Comparison of ENCODE assay signal across 1 cellular context in the genomic region with DNA sequence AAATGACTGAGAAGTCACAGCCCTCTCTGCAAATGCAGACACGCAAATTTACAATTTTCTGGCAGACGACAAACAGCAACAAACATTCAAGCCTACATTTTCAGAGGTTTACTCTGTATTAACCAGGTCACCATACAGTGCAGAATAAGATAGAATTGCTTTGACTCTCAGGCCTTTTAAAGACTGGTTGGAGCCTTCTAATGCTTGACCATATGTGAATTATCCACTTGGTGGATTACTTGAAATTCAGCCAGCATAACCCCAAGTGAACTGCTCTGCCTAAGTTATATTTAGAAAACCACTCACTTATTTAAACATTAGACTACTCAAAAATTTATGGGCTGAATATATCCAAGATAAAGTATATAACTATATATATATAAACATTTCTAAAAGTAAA.
TF ChIP-seq lines count a peak whose summit lies in the region.

No MANE protein-coding gene starts in this region.

TF ChIP-seq in WTC11, 78 proteins besides CTCF, POLR2A, EP300 and RAD21 (continued from another document):
- TF ChIP-seq, protein P1, sequence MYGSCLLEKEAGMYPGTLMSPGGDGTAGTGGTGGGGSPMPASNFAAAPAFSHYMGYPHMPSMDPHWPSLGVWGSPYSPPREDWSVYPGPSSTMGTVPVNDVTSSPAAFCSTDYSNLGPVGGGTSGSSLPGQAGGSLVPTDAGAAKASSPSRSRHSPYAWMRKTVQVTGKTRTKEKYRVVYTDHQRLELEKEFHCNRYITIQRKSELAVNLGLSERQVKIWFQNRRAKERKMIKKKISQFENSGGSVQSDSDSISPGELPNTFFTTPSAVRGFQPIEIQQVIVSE (CRISPR knock-in tag; IDR thresholded peaks at IDR 0.05; ENCODE audit: borderline replicate concordance) = no peak
- no peak for TF ChIP-seq NFATC4 (CRISPR knock-in tag; IDR thresholded peaks at IDR 0.05)
